Comparison of ENCODE assay signal across 16 cellular contexts in genomic region chr12:131047789-131048610, GRCh38.
DNase-seq lines count a peak whose midpoint lies in the region; ATAC-seq and TF ChIP-seq lines count a peak whose summit lies in the region.
"Had no signal": no experiment of that assay in that cellular context is flagged by ENCODE, and none has a peak within 500 bp of the region (broad histone marks: within the 10 kb centered on the region; RNA-seq: fewer than 3 reads in every experiment).

No MANE protein-coding gene starts in this region.

- H3K9me3 Mint-ChIP-seq in activated T-cell treated with anti-CD3 and anti-CD28 coated beads, Interleukin-2, amount 50 U/mL, for 4 hours, result no peaks in the 10 kb centered on the region
- H3K9me3 Mint-ChIP-seq in neural progenitor cell, result peaks cover 2% of the 10 kb centered on the region
- H3K9me3 Mint-ChIP-seq: activated CD4-positive, alpha-beta memory T cell treated with anti-CD3 and anti-CD28 coated beads for 36 hours had no signal

- no peaks in the 10 kb centered on the region for H3K36me3 Mint-ChIP-seq in activated T-cell treated with anti-CD3 and anti-CD28 coated beads, Interleukin-2, amount 50 U/mL, for 4 hours (ENCODE audit: insufficient read depth)
- no peaks in the 10 kb centered on the region for H3K36me3 Mint-ChIP-seq in neural progenitor cell
- H3K36me3 Mint-ChIP-seq: activated CD4-positive, alpha-beta memory T cell treated with anti-CD3 and anti-CD28 coated beads for 36 hours; CD4-positive, CD25-positive, alpha-beta regulatory T cell had no signal

- no peak overlapping the region for H3K9ac ChIP-seq in neural progenitor cell

- H3K79me2 ChIP-seq in neural progenitor cell (ENCODE audit: low read depth), result no peaks in the 10 kb centered on the region

- H3K4me1 ChIP-seq in heart left ventricle, result peaks cover 4 to 37% (median 26%) of the 10 kb centered on the region in 12 donors
- no peaks in the 10 kb centered on the region for H3K4me1 ChIP-seq in neural progenitor cell
- H3K4me1 ChIP-seq: tibial artery had no signal

- no peak for TF ChIP-seq POLR2A in heart left ventricle (IDR thresholded peaks at IDR 0.05)

- H3K27ac Mint-ChIP-seq in neural progenitor cell, result peak overlapping the region; percentile 72
- H3K27ac Mint-ChIP-seq: CD4-positive, CD25-positive, alpha-beta regulatory T cell; H9 had no signal

- H4K20me1 ChIP-seq in neural progenitor cell (ENCODE audit: low read depth), result no peaks in the 10 kb centered on the region

- no peaks in the 10 kb centered on the region for H3K4me1 Mint-ChIP-seq in activated T-cell treated with anti-CD3 and anti-CD28 coated beads, Interleukin-2, amount 50 U/mL, for 4 hours (ENCODE audit: low read depth)
- H3K4me1 Mint-ChIP-seq in neural progenitor cell, result peaks cover 17% of the 10 kb centered on the region
- H3K4me1 Mint-ChIP-seq: CD4-positive, CD25-positive, alpha-beta regulatory T cell had no signal

- H3K27ac ChIP-seq in heart left ventricle (peak overlapping the region in 11 of 12 donors; percentile 36 to 93 (median 75)), neural progenitor cell (no peak overlapping the region)
- H3K27ac ChIP-seq: tibial artery, VCaP had no signal

- H3K4me3 Mint-ChIP-seq in activated T-cell treated with anti-CD3 and anti-CD28 coated beads, Interleukin-2, amount 50 U/mL, for 4 hours, result no peak overlapping the region
- H3K4me3 Mint-ChIP-seq in neural progenitor cell, result no peak overlapping the region
- H3K4me3 Mint-ChIP-seq: activated CD4-positive, alpha-beta memory T cell treated with anti-CD3 and anti-CD28 coated beads for 36 hours; H9 had no signal

- H3K27me3 ChIP-seq in heart left ventricle (no peaks in the 10 kb centered on the region), neural progenitor cell (no peaks in the 10 kb centered on the region)
- H3K27me3 ChIP-seq: tibial artery had no signal

- TF ChIP-seq CTCF in heart left ventricle (IDR thresholded peaks at IDR 0.05) (no peak), neural progenitor cell (IDR thresholded peaks at IDR 0.05) (no peak)

- ATAC-seq in activated T-cell treated with anti-CD3 and anti-CD28 coated beads, Interleukin-2, amount 50 U/mL, for 4 hours, result no peak
- peak; percentile 41 to 75 (median 53) for ATAC-seq in heart left ventricle
- no peak for ATAC-seq in GM18907 (IDR thresholded peaks at IDR 0.05; ENCODE audit: unreplicated experiment)

- intact Hi-C loops in heart left ventricle (cut with DNase I), result loop anchor here in 1 of 10 donors (5.0 kb wide), 1 partner anchor 39 kb away; no protein-coding TSS in a partner anchor

- no peak overlapping the region for H3K4me2 ChIP-seq in neural progenitor cell

- no peaks in the 10 kb centered on the region for H3F3A ChIP-seq in neural progenitor cell (ENCODE audit: low read depth)

- H3K27me3 Mint-ChIP-seq in activated T-cell treated with anti-CD3 and anti-CD28 coated beads, Interleukin-2, amount 50 U/mL, for 4 hours (ENCODE audit: low read depth), result peaks cover 4% of the 10 kb centered on the region
- H3K27me3 Mint-ChIP-seq in neural progenitor cell (ENCODE audit: insufficient read depth, low read depth), result peaks cover 16% of the 10 kb centered on the region
- H3K27me3 Mint-ChIP-seq: activated CD4-positive, alpha-beta memory T cell treated with anti-CD3 and anti-CD28 coated beads for 36 hours had no signal

- WGBS in heart left ventricle, 4 donors, result 44 to 64% (median 56%) methylated on average over 24 of the region's 24 CpGs

- H3K9me3 ChIP-seq in heart left ventricle (no peaks in the 10 kb centered on the region), neural progenitor cell (ENCODE audit: low read depth) (no peaks in the 10 kb centered on the region)
- H3K9me3 ChIP-seq: tibial artery had no signal

- in situ Hi-C loops in ACHN (cut with HindIII; ENCODE audit: low pct_ligation_motif_present, low pct_unique_long_range_greater_than_20kb, low sequenced_read_pairs), result no loop called here

- H2AFZ ChIP-seq in neural progenitor cell (replicated peaks), result no peak overlapping the region

- H3K36me3 ChIP-seq in heart left ventricle (peaks cover 0 to 13% (median 0%) of the 10 kb centered on the region in 9 donors), neural progenitor cell (no peaks in the 10 kb centered on the region)

- H3K4me3 ChIP-seq in heart left ventricle, result no peak overlapping the region
- no peak overlapping the region for H3K4me3 ChIP-seq in neural progenitor cell
- H3K4me3 ChIP-seq: tibial artery had no signal

- peak; percentile 8 for DNase-seq in activated T-cell treated with anti-CD3 and anti-CD28 coated beads, Interleukin-2, amount 50 U/mL, for 1 hour
- no peak for DNase-seq in activated T-cell treated with anti-CD3 and anti-CD28 coated beads, Interleukin-2, amount 50 U/mL, for 4 hours
- DNase-seq in heart left ventricle (peak; percentile 53 to 78 (median 73)), neural progenitor cell (ENCODE audit: low spot score) (no peak), ACHN (no peak), NCI-H2171 (lab: John Stamatoyannopoulos, UW) (no peak), NCI-H128 (lab: John Stamatoyannopoulos, UW; ENCODE audit: unreplicated experiment) (no peak)
- DNase-seq: central memory CD4-positive, alpha-beta T cell; effector CD4-positive, alpha-beta T cell; H9; SHP77 treated with DMSO at 0.1 percent for 48 hours had no signal

Comparison
In these comparisons a context has a peak if more than half of its experiments do, and no peak if none do; other contexts are left out.
1. DNase-seq: peak in activated T-cell treated with anti-CD3 and anti-CD28 coated beads, Interleukin-2, amount 50 U/mL, for 1 hour (single experiment) and heart left ventricle (5 of 5); none in activated T-cell treated with anti-CD3 and anti-CD28 coated beads, Interleukin-2, amount 50 U/mL, for 4 hours (single experiment), neural progenitor cell (single experiment), ACHN (single experiment), NCI-H2171 (single experiment) and NCI-H128 (single experiment).
2. ATAC-seq: peak in heart left ventricle (4 of 4); none in activated T-cell treated with anti-CD3 and anti-CD28 coated beads, Interleukin-2, amount 50 U/mL, for 4 hours (0 of 2) and GM18907 (single experiment).